16 cellular contexts compared by ENCODE assay signal in genomic region chr10:28120795-28121194, GRCh38.
DNase-seq lines count a peak whose midpoint lies in the region; ATAC-seq, FAIRE-seq and TF ChIP-seq lines count a peak whose summit lies in the region.
"Had no signal": no experiment of that assay in that cellular context is flagged by ENCODE, and none has a peak within 500 bp of the region (broad histone marks: within the 10 kb centered on the region; RNA-seq: fewer than 3 reads in every experiment).

No MANE protein-coding gene starts in this region.

- no peak for DNase-seq in H54 (ENCODE audit: insufficient read length, low spot score)
- peak; percentile 22 for DNase-seq in OCI-M1 (lab: John Stamatoyannopoulos, UW)
- no peak for DNase-seq in epithelial cell of prostate (ENCODE audit: low read depth, low spot score)
- no peak for DNase-seq in anterior cingulate cortex (lab: John Stamatoyannopoulos, UW)
- no peak for DNase-seq in CD4-positive, alpha-beta memory T cell
- DNase-seq: IMR-90, MV-4-11, NCI-H1417 treated with DMSO at 0.1 percent for 48 hours, NCI-H2029 treated with DMSO at 0.1 percent for 48 hours, NCI-H524 treated with DMSO at 0.1 percent for 48 hours had no signal

- peak overlapping the region in 2 of 3 experiments; percentile 7 to 33 for H3K27ac Mint-ChIP-seq in nephron
- H3K27ac Mint-ChIP-seq in CD4-positive, alpha-beta memory T cell, result peak overlapping the region in 1 of 7 donors; percentile 42

- peaks cover 41% of the 10 kb centered on the region for H3K4me1 Mint-ChIP-seq in nephron
- H3K4me1 Mint-ChIP-seq in CD4-positive, alpha-beta memory T cell, result peaks cover 0 to 3% (median 0%) of the 10 kb centered on the region in 4 donors

- peak overlapping the region; percentile 59 for H3K27ac ChIP-seq in epithelial cell of prostate
- H3K27ac ChIP-seq in CD4-positive, alpha-beta memory T cell (ENCODE audit: low read depth, low read length), result no peak overlapping the region
- H3K27ac ChIP-seq: BLaER1 treated with 17β-estradiol and CSF1 and Interleukin-3, amounts not matched to agents 10 nM and 100 nM; RWPE1; SJSA1 had no signal

- H3K27me3 Mint-ChIP-seq in nephron (ENCODE audit: low read depth), result peaks cover 4% of the 10 kb centered on the region
- H3K27me3 Mint-ChIP-seq in CD4-positive, alpha-beta memory T cell, result no peaks in the 10 kb centered on the region

- intact Hi-C loops in CD4-positive, alpha-beta memory T cell (cut with micrococcal nuclease), result no loop called here

- H3K27me3 ChIP-seq in CD4-positive, alpha-beta memory T cell (ENCODE audit: insufficient read depth, low read length), result no peaks in the 10 kb centered on the region
- H3K27me3 ChIP-seq: BLaER1 treated with 17β-estradiol and CSF1 and Interleukin-3, amounts not matched to agents 10 nM and 100 nM; SJSA1 had no signal

- TF ChIP-seq CTCF in nephron (IDR thresholded peaks at IDR 0.05; ENCODE audit: unreplicated experiment in 3 of 3), result no peak

- no peak for TF ChIP-seq POLR2A in H54 (IDR thresholded peaks at IDR 0.05; ENCODE audit: low read depth, low read length)

- no peaks in the 10 kb centered on the region for H3K9me3 ChIP-seq in CD4-positive, alpha-beta memory T cell (ENCODE audit: control insufficient read depth in 1 of 2, low read length in 2 of 2)
- H3K9me3 ChIP-seq: BLaER1 treated with 17β-estradiol and CSF1 and Interleukin-3, amounts not matched to agents 10 nM and 100 nM; HAP-1; SJSA1 had no signal

- H3K9me3 Mint-ChIP-seq in nephron, result no peaks in the 10 kb centered on the region
- no peaks in the 10 kb centered on the region for H3K9me3 Mint-ChIP-seq in CD4-positive, alpha-beta memory T cell

- H3K4me3 Mint-ChIP-seq in nephron, result no peak overlapping the region
- H3K4me3 Mint-ChIP-seq in CD4-positive, alpha-beta memory T cell, result no peak overlapping the region

- H3K4me3 ChIP-seq in CD4-positive, alpha-beta memory T cell (ENCODE audit: low read length in 2 of 2), result no peak overlapping the region
- H3K4me3 ChIP-seq: BLaER1 treated with 17β-estradiol and CSF1 and Interleukin-3, amounts not matched to agents 10 nM and 100 nM; HAP-1; SJSA1 had no signal

- peak; percentile 80 for FAIRE-seq in H54 (lab: Jason Lieb, UNC)

- POLR2A ChIA-PET in CD4-positive, alpha-beta memory T cell (lab: Charles Lee; ENCODE audit: partially characterized antibody), result no interaction called here

- peaks cover 4% of the 10 kb centered on the region for H3K36me3 Mint-ChIP-seq in nephron (ENCODE audit: low read depth)
- H3K36me3 Mint-ChIP-seq in CD4-positive, alpha-beta memory T cell, result peaks cover 55 to 58% of the 10 kb centered on the region in 2 donors

- H3K4me1 ChIP-seq in CD4-positive, alpha-beta memory T cell (ENCODE audit: insufficient read depth, low read length), result no peaks in the 10 kb centered on the region
- H3K4me1 ChIP-seq: BLaER1 treated with 17β-estradiol and CSF1 and Interleukin-3, amounts not matched to agents 10 nM and 100 nM had no signal

- no peak for ATAC-seq in GM19397 (IDR thresholded peaks at IDR 0.05; ENCODE audit: unreplicated experiment)

- CTCF ChIA-PET in CD4-positive, alpha-beta memory T cell (lab: Charles Lee; ENCODE audit: partially characterized antibody), result no interaction called here

- H3K36me3 ChIP-seq in CD4-positive, alpha-beta memory T cell (ENCODE audit: insufficient read depth, low read length), result peaks cover 5% of the 10 kb centered on the region
- H3K36me3 ChIP-seq: HAP-1, SJSA1 had no signal
